Comparison of ENCODE assay signal across 10 cellular contexts in genomic region chr1:11648732-11649158, GRCh38. TPM values are rescaled to one million over a fixed set of nuclear protein-coding genes. Genes with fewer than 3 reads are reported as not detected.
DNase-seq lines count a peak whose midpoint lies in the region; ATAC-seq and TF ChIP-seq lines count a peak whose summit lies in the region.
"Had no signal": no experiment of that assay in that cellular context is flagged by ENCODE, and none has a peak within 500 bp of the region (broad histone marks: within the 10 kb centered on the region; RNA-seq: fewer than 3 reads in every experiment).

No MANE protein-coding gene starts in this region.

- in situ Hi-C loops in transverse colon (cut with MboI; ENCODE audit: low pct_ligation_motif_present in 1 of 4, low pct_unique_long_range_greater_than_20kb in 1 of 4, low sequenced_read_pairs in 3 of 4): loop anchor here (10.0 to 25.0 kb wide), 5 partner anchors 311 to 611 kb away; partner anchors contain the start of gene MASP2 (in 2 of the 4)

- DNase-seq in activated effector memory CD4-positive, alpha-beta T cell treated with anti-CD3 and anti-CD28 coated beads, Interleukin-2, amount 50 U/mL, for 16 hours: peak; percentile 79
- DNase-seq in activated effector memory CD4-positive, alpha-beta T cell treated with Interleukin-2 at 50 U/mL for 16 hours: no peak
- DNase-seq in astrocyte of the hippocampus (ENCODE audit: low read depth, low spot score) (peak; percentile 42), transverse colon (peak; percentile 51), epidermal melanocyte (ENCODE audit: insufficient read length, low spot score) (no peak)
- DNase-seq: NCI-H1105 treated with DMSO at 0.1 percent for 48 hours had no signal

- H3K27me3 ChIP-seq in liver (ENCODE audit: control insufficient read depth in 4 of 4, insufficient read depth in 4 of 4, low read length in 3 of 4) (no peaks in the 10 kb centered on the region), transverse colon (peaks cover 48% of the 10 kb centered on the region)

- H3K9ac ChIP-seq in liver (ENCODE audit: low read depth in 1 of 2, low read length in 2 of 2): no peak overlapping the region

- TF ChIP-seq POLR2A in transverse colon (IDR thresholded peaks at IDR 0.05): no peak

- H3K27ac ChIP-seq in liver (ENCODE audit: low read depth in 1 of 2, low read length in 2 of 2) (peak overlapping the region in 1 of 2 donors; percentile 81), transverse colon (no peak overlapping the region)

- ATAC-seq in GM21381 (IDR thresholded peaks at IDR 0.05; ENCODE audit: unreplicated experiment) (no peak), HG03565 (IDR thresholded peaks at IDR 0.05; ENCODE audit: unreplicated experiment) (no peak)

- H3K36me3 ChIP-seq in liver (ENCODE audit: control insufficient read depth in 4 of 4, insufficient read depth in 3 of 4, low read depth in 1 of 4, low read length in 3 of 4): no peaks in the 10 kb centered on the region
- no peaks in the 10 kb centered on the region for H3K36me3 ChIP-seq in transverse colon

- intact Hi-C loops in transverse colon (cut with DNase I; ENCODE audit: low total_unique reads): no loop called here

- H3K4me1 ChIP-seq in liver (ENCODE audit: control insufficient read depth in 4 of 4, insufficient read depth in 4 of 4, low read length in 3 of 4) (peaks cover 7 to 29% (median 27%) of the 10 kb centered on the region in 4 donors), transverse colon (peaks cover 11 to 30% (median 24%) of the 10 kb centered on the region in 4 donors)

- TF ChIP-seq RAD21 in liver (IDR thresholded peaks at IDR 0.05): no peak

- 25% methylated on average over 30 of the region's 30 CpGs for WGBS in liver
- WGBS in transverse colon (ENCODE audit: low coverage in 1 of 2), 2 donors: 45% methylated on average over 13 of the region's 30 CpGs; no CpG with 5 or more reads in 1 of the 2 donors

- no peaks in the 10 kb centered on the region for H3K9me3 ChIP-seq in liver (ENCODE audit: control insufficient read depth in 4 of 4, low read length in 3 of 4)
- no peaks in the 10 kb centered on the region for H3K9me3 ChIP-seq in transverse colon

- H3K4me3 ChIP-seq in liver (ENCODE audit: low read depth in 1 of 3, low read length in 3 of 3) (peak overlapping the region in 2 of 3 donors; percentile 23 to 38), transverse colon (no peak overlapping the region)

- no peak for TF ChIP-seq EP300 in transverse colon (IDR thresholded peaks at IDR 0.05; ENCODE audit: low read depth)

- TF ChIP-seq CTCF in liver (IDR thresholded peaks at IDR 0.05; ENCODE audit: low read depth, low read length, missing input control) (no peak), transverse colon (IDR thresholded peaks at IDR 0.05) (no peak)

TF ChIP-seq in liver, 16 proteins besides CTCF, POLR2A, EP300 and RAD21:
- TF ChIP-seq HNF4A (conservative IDR thresholded peaks at IDR 0.05) (no peak), RXRA (IDR thresholded peaks at IDR 0.05) (no peak), HNF4G (IDR thresholded peaks at IDR 0.05) (no peak), FOXA1 (IDR thresholded peaks at IDR 0.05) (no peak), GABPA (IDR thresholded peaks at IDR 0.05 in 1 of 2, conservative IDR thresholded peaks at IDR 0.05 in 1 of 2) (no peak), REST (IDR thresholded peaks at IDR 0.05) (no peak)

RNA-seq across cellular contexts. Expression of gene FBXO2, which starts 5.5 kb away (rescaled TPM):
- 1 to 10 TPM; 1.7 to 2.9 TPM for total RNA-seq in liver
- polyA plus RNA-seq in liver: 10 to 100 TPM in 1 of 2 donors, 1 to 10 TPM in 1; 5.0 to 20.9 TPM
- total RNA-seq in transverse colon: 1 to 10 TPM in 1 of 4 donors, under 1 TPM in 1, not detected in 2; 0.82 to 3.7 TPM

RNA-seq across cellular contexts. Expression of gene FBXO44, which starts 5.9 kb away (rescaled TPM):
- total RNA-seq in liver: 1 to 10 TPM; 3.6 to 6.4 TPM
- 10 to 100 TPM in 1 of 2 donors, 1 to 10 TPM in 1; 7.1 to 13.2 TPM for polyA plus RNA-seq in liver
- 10 to 100 TPM in 2 of 4 donors, 1 to 10 TPM in 2; 3.2 to 10.5 (median 6.9) TPM for total RNA-seq in transverse colon

RNA-seq across cellular contexts. Expression of gene FBXO6, which starts 15.3 kb away (rescaled TPM):
- total RNA-seq in liver (1 to 10 TPM; 5.7 to 7.5 TPM), transverse colon (1 to 10 TPM; 4.4 to 8.9 (median 5.2) TPM)
- polyA plus RNA-seq in liver: 10 to 100 TPM in 1 of 2 donors, 1 to 10 TPM in 1; 7.5 to 15.5 TPM

RNA-seq across cellular contexts. Expression of gene MAD2L2, which starts 32.2 kb away (rescaled TPM):
- total RNA-seq in liver (10 to 100 TPM; 17.5 to 26.2 TPM), transverse colon (10 to 100 TPM in 1 of 4 donors, 1 to 10 TPM in 3; 5.2 to 11.4 (median 7.1) TPM)
- 10 to 100 TPM; 37.6 to 43.1 TPM for polyA plus RNA-seq in liver

RNA-seq across cellular contexts. Expression of gene DRAXIN, which starts 42.8 kb away (rescaled TPM):
- total RNA-seq in liver: under 1 TPM in 1 of 2 donors, not detected in 1; under 0.01 TPM
- under 1 TPM in 1 of 2 donors, not detected in 1; 0.01 TPM for polyA plus RNA-seq in liver
- total RNA-seq in transverse colon: under 1 TPM in 2 of 4 donors, not detected in 2; 0.14 to 0.16 TPM
- total RNA-seq: fibroblast of villous mesenchyme had no signal

Comparison
In these comparisons a context has a peak if more than half of its experiments do, and no peak if none do; other contexts are left out.
1. DNase-seq: peak in activated effector memory CD4-positive, alpha-beta T cell treated with anti-CD3 and anti-CD28 coated beads, Interleukin-2, amount 50 U/mL, for 16 hours (single experiment), astrocyte of the hippocampus (single experiment) and transverse colon (single experiment); none in activated effector memory CD4-positive, alpha-beta T cell treated with Interleukin-2 at 50 U/mL for 16 hours (single experiment) and epidermal melanocyte (single experiment).
2. H3K4me3 ChIP-seq: peak in liver (2 of 3); none in transverse colon (0 of 4).